12 cellular contexts compared by ENCODE assay signal in genomic region chr12:76866726-76867125, GRCh38. TPM values are rescaled to one million over a fixed set of nuclear protein-coding genes. Genes with fewer than 3 reads are reported as not detected.
DNase-seq lines count a peak whose midpoint lies in the region; ATAC-seq and TF ChIP-seq lines count a peak whose summit lies in the region.
"Had no signal": no experiment of that assay in that cellular context is flagged by ENCODE, and none has a peak within 500 bp of the region (broad histone marks: within the 10 kb centered on the region; RNA-seq: fewer than 3 reads in every experiment).

No MANE protein-coding gene starts in this region.

- intact Hi-C loops in right lobe of liver (cut with DNase I) = no loop called here

- peaks cover 0 to 3% (median 0%) of the 10 kb centered on the region in 4 donors for H3K36me3 ChIP-seq in right lobe of liver

- H3K27me3 ChIP-seq in right lobe of liver = no peaks in the 10 kb centered on the region
- H3K27me3 ChIP-seq: dorsolateral prefrontal cortex had no signal

- H3K4me3 ChIP-seq in AG09309 (ENCODE audit: control insufficient read depth, low read depth, low read length) (no peak overlapping the region), foreskin fibroblast (ENCODE audit: low read depth in 1 of 2, low read length in 2 of 2) (peak overlapping the region in 1 of 2 donors; percentile 3), right lobe of liver (no peak overlapping the region)

- no peaks in the 10 kb centered on the region for H3K4me1 ChIP-seq in right lobe of liver

- no peak for TF ChIP-seq POLR2A in right lobe of liver (IDR thresholded peaks at IDR 0.05)

- no peak overlapping the region for H3K27ac ChIP-seq in right lobe of liver

- DNase-seq in AG09309 (ENCODE audit: low read depth) (peak; percentile 43), NCI-H2227 (lab: John Stamatoyannopoulos, UW; ENCODE audit: unreplicated experiment) (peak; percentile 51), foreskin fibroblast (peak; percentile 76 to 87), GF-D8 (lab: John Stamatoyannopoulos, UW) (no peak), dermis blood vessel endothelial cell (no peak), right lobe of liver (no peak)
- DNase-seq: activated CD4-positive, CD25-positive, alpha-beta regulatory T cell treated with anti-CD3 and anti-CD28 coated beads, Interleukin-2, amount 50 U/mL, for 72 hours; natural killer cell had no signal

- 83% methylated on average over 4 of the region's 8 CpGs for WGBS in right lobe of liver (ENCODE audit: insufficient coverage, low coverage, low lambda C conversion rate, missing lambda C conversion rate)

- peak; percentile 39 for ATAC-seq in GM21737 (IDR thresholded peaks at IDR 0.05; ENCODE audit: unreplicated experiment)
- no peak for ATAC-seq in esophagus mucosa
- ATAC-seq in right lobe of liver = no peak
- ATAC-seq: natural killer cell; stimulated activated effector memory CD8-positive, alpha-beta T cell treated with anti-CD3 and anti-CD28 coated beads, Interleukin-12 subunit alpha, Interleukin-12 subunit beta, amount 100 ng/mL, for 72 hours had no signal

- peaks cover 0 to 2% (median 0%) of the 10 kb centered on the region in 4 donors for H3K9me3 ChIP-seq in right lobe of liver

- TF ChIP-seq CTCF in AG09309 (IDR thresholded peaks at IDR 0.05; ENCODE audit: control insufficient read depth, insufficient read depth, low read depth, low read length, missing control alignments) = no peak
- no peak for TF ChIP-seq CTCF in foreskin fibroblast (IDR thresholded peaks at IDR 0.05; ENCODE audit: low read depth, low read length)
- no peak for TF ChIP-seq CTCF in right lobe of liver (IDR thresholded peaks at IDR 0.05)

RNA-seq across cellular contexts. Expression of gene CSRP2, which starts 12.1 kb away (rescaled TPM):
- total RNA-seq in esophagus mucosa (66.6 TPM), dermis blood vessel endothelial cell (21.0 and 22.8 TPM in 2 replicates), right lobe of liver (10 to 100 TPM; 13.4 to 35.1 (median 22.4) TPM)

Comparison
In these comparisons a context has a peak if more than half of its experiments do, and no peak if none do; other contexts are left out.
1. DNase-seq: peak in AG09309 (single experiment), NCI-H2227 (single experiment) and foreskin fibroblast (2 of 2); none in GF-D8 (single experiment), dermis blood vessel endothelial cell (single experiment) and right lobe of liver (0 of 3).